In the genomic region with DNA sequence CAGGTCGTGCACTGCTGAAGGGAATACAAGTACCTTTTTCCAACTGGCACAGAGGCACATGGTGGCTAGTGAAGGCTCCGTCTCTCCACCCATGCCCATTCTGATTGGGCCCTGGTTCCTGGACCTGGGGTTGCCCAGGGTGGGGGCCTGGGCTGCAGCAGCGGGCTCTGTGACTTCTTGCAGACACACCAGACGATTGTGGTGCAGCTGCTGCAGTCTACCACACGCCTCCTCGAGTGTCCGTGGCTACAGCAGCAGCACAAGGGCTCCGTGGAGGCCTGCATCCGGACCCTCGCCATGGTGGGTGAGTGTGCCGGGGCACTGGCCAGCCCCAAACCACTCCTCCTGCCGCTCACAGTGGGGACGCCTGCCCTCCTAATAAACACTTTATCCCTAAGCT, we compare ENCODE assay signal across 18 cellular contexts. TPM values are rescaled to one million over a fixed set of nuclear protein-coding genes. Genes with fewer than 3 reads are reported as not detected.
DNase-seq lines count a peak whose midpoint lies in the region; ATAC-seq lines count a peak whose summit lies in the region.
"Had no signal": no experiment of that assay in that cellular context is flagged by ENCODE, and none has a peak within 500 bp of the region (broad histone marks: within the 10 kb centered on the region; RNA-seq: fewer than 3 reads in every experiment).

No MANE protein-coding gene starts in this region.

- H3K4me1 Mint-ChIP-seq in activated T-cell treated with anti-CD3 and anti-CD28 coated beads, Interleukin-2, amount 50 U/mL, for 24 hours (ENCODE audit: low read depth): peaks cover 14% of the 10 kb centered on the region
- peaks cover 0 to 19% (median 3%) of the 10 kb centered on the region in 4 donors for H3K4me1 Mint-ChIP-seq in CD4-positive, CD25-positive, alpha-beta regulatory T cell
- peaks cover 15% of the 10 kb centered on the region for H3K4me1 Mint-ChIP-seq in activated CD4-positive, alpha-beta memory T cell treated with anti-CD3 and anti-CD28 coated beads for 36 hours (ENCODE audit: low read depth)

- H3K36me3 Mint-ChIP-seq in activated T-cell treated with anti-CD3 and anti-CD28 coated beads, Interleukin-2, amount 50 U/mL, for 24 hours (ENCODE audit: low read depth): peaks cover 99% of the 10 kb centered on the region
- H3K36me3 Mint-ChIP-seq in CD4-positive, CD25-positive, alpha-beta regulatory T cell: peaks cover 41% of the 10 kb centered on the region
- H3K36me3 Mint-ChIP-seq in activated CD4-positive, alpha-beta memory T cell treated with anti-CD3 and anti-CD28 coated beads for 36 hours: peaks cover 61% of the 10 kb centered on the region

- H2AFZ ChIP-seq in neuronal stem cell (ENCODE audit: low read length): no peak overlapping the region

- H4K91ac ChIP-seq in neuronal stem cell (ENCODE audit: low read depth, low read length, poor library complexity): no peak overlapping the region

- no peak overlapping the region for H3K27ac ChIP-seq in CD4-positive, CD25-positive, alpha-beta regulatory T cell (ENCODE audit: insufficient read depth, low read length, poor library complexity, severe bottlenecking)
- no peak overlapping the region for H3K27ac ChIP-seq in neuronal stem cell (replicated peaks; ENCODE audit: low read length)

- H3K4me3 Mint-ChIP-seq in activated T-cell treated with anti-CD3 and anti-CD28 coated beads, Interleukin-2, amount 50 U/mL, for 24 hours: no peak overlapping the region
- no peak overlapping the region for H3K4me3 Mint-ChIP-seq in CD4-positive, CD25-positive, alpha-beta regulatory T cell
- no peak overlapping the region for H3K4me3 Mint-ChIP-seq in activated CD4-positive, alpha-beta memory T cell treated with anti-CD3 and anti-CD28 coated beads for 36 hours

- H3K23ac ChIP-seq in neuronal stem cell (ENCODE audit: low read depth, low read length, poor library complexity): peak overlapping the region; percentile 75

- H3K4me2 ChIP-seq in neuronal stem cell (ENCODE audit: insufficient read depth, low read length, poor library complexity, severe bottlenecking): no peak overlapping the region

- intact Hi-C loops in activated CD4-positive, alpha-beta memory T cell treated with anti-CD3 and anti-CD28 coated beads for 36 hours (cut with micrococcal nuclease): no loop called here

- DNase-seq in activated T-cell treated with anti-CD3 and anti-CD28 coated beads, Interleukin-2, amount 50 U/mL, for 24 hours: no peak
- DNase-seq in activated T-cell treated with anti-CD3 and anti-CD28 coated beads, Interleukin-2, amount 50 U/mL, for 1 hour: no peak
- DNase-seq in CD4-positive, CD25-positive, alpha-beta regulatory T cell: no peak
- no peak for DNase-seq in activated CD4-positive, alpha-beta memory T cell treated with anti-CD3 and anti-CD28 coated beads for 36 hours
- no peak for DNase-seq in neuronal stem cell (ENCODE audit: low spot score)
- DNase-seq in inferior parietal cortex (ENCODE audit: extremely low spot score): no peak
- DNase-seq: Caco-2, DMS153, EL, KG1, NCI-H1436, NCI-H2029, NCI-H2171, NCI-H446 treated with DMSO at 0.1 percent for 48 hours, NCI-H748 treated with DMSO at 0.1 percent for 48 hours, OCI-M1 had no signal

- H3K27me3 Mint-ChIP-seq in activated T-cell treated with anti-CD3 and anti-CD28 coated beads, Interleukin-2, amount 50 U/mL, for 24 hours: no peaks in the 10 kb centered on the region
- H3K27me3 Mint-ChIP-seq in CD4-positive, CD25-positive, alpha-beta regulatory T cell: no peaks in the 10 kb centered on the region
- no peaks in the 10 kb centered on the region for H3K27me3 Mint-ChIP-seq in activated CD4-positive, alpha-beta memory T cell treated with anti-CD3 and anti-CD28 coated beads for 36 hours

- H3K4me3 ChIP-seq in CD4-positive, CD25-positive, alpha-beta regulatory T cell (ENCODE audit: low read depth, low read length): no peak overlapping the region
- no peak overlapping the region for H3K4me3 ChIP-seq in neuronal stem cell (ENCODE audit: low read length in 2 of 2)

- POLR2A ChIA-PET in activated CD4-positive, alpha-beta memory T cell treated with anti-CD3 and anti-CD28 coated beads for 36 hours (lab: Charles Lee): no interaction called here

- no peaks in the 10 kb centered on the region for H3K27me3 ChIP-seq in CD4-positive, CD25-positive, alpha-beta regulatory T cell (ENCODE audit: control insufficient read depth, insufficient read depth, low read length)
- H3K27me3 ChIP-seq in neuronal stem cell (ENCODE audit: control insufficient read depth in 3 of 3, insufficient read depth in 3 of 3, low read depth in 1 of 3, low read length in 3 of 3): no peaks in the 10 kb centered on the region

- no peak overlapping the region for H3K4ac ChIP-seq in neuronal stem cell (ENCODE audit: low read length)

- no peak for ATAC-seq in CD4-positive, CD25-positive, alpha-beta regulatory T cell (ENCODE audit: low read depth in 2 of 2)
- no peak for ATAC-seq in HG03432 (IDR thresholded peaks at IDR 0.05; ENCODE audit: unreplicated experiment)
- ATAC-seq in HG02610 (IDR thresholded peaks at IDR 0.05; ENCODE audit: unreplicated experiment): no peak

- H2BK120ac ChIP-seq in neuronal stem cell (ENCODE audit: low read depth, low read length): no peak overlapping the region

- no peak overlapping the region for H2BK12ac ChIP-seq in neuronal stem cell (ENCODE audit: low read length)

- peak overlapping the region; percentile 46 for H2BK5ac ChIP-seq in neuronal stem cell (ENCODE audit: low read length)

- H2BK15ac ChIP-seq in neuronal stem cell (ENCODE audit: low read length): no peak overlapping the region

- H3K9me3 Mint-ChIP-seq in activated T-cell treated with anti-CD3 and anti-CD28 coated beads, Interleukin-2, amount 50 U/mL, for 24 hours: no peaks in the 10 kb centered on the region
- H3K9me3 Mint-ChIP-seq in CD4-positive, CD25-positive, alpha-beta regulatory T cell: no peaks in the 10 kb centered on the region
- H3K9me3 Mint-ChIP-seq in activated CD4-positive, alpha-beta memory T cell treated with anti-CD3 and anti-CD28 coated beads for 36 hours: no peaks in the 10 kb centered on the region

- no peak overlapping the region for H3K18ac ChIP-seq in neuronal stem cell (ENCODE audit: low read length)

- no CpG with 5 or more reads among the region's 13 CpGs for WGBS in neuronal stem cell (ENCODE audit: extremely low coverage in 2 of 2, insufficient read length in 2 of 2, insufficient replicate concordance in 1 of 2), 2 donors

- peaks cover 13% of the 10 kb centered on the region for H3K4me1 ChIP-seq in CD4-positive, CD25-positive, alpha-beta regulatory T cell (ENCODE audit: control insufficient read depth, insufficient read depth, low read length, poor library complexity, severe bottlenecking)
- H3K4me1 ChIP-seq in neuronal stem cell (ENCODE audit: control insufficient read depth in 2 of 2, insufficient read depth in 1 of 2, low read depth in 1 of 2, low read length in 2 of 2): peaks cover 0 to 4% of the 10 kb centered on the region in 2 donors
- H3K4me1 ChIP-seq: Caco-2 had no signal

- H3K36me3 ChIP-seq in CD4-positive, CD25-positive, alpha-beta regulatory T cell (ENCODE audit: control insufficient read depth, insufficient read depth, low read length): peaks cover 79% of the 10 kb centered on the region
- H3K36me3 ChIP-seq in neuronal stem cell (replicated peaks in 1 of 2; ENCODE audit: control insufficient read depth in 2 of 2, insufficient read depth in 2 of 2, low read length in 2 of 2): no peaks in the 10 kb centered on the region

- CTCF ChIA-PET in activated CD4-positive, alpha-beta memory T cell treated with anti-CD3 and anti-CD28 coated beads for 36 hours (lab: Charles Lee): interaction anchor here (0.6 to 2.8 kb wide), 6 partner anchors 12 to 111 kb away, joined by 3 to 19 read pairs (median 3); no protein-coding TSS in a partner anchor

- no peak overlapping the region for H4K8ac ChIP-seq in neuronal stem cell (ENCODE audit: low read depth, low read length)

- no peak overlapping the region for H2AK5ac ChIP-seq in neuronal stem cell (ENCODE audit: low read depth, low read length)

- peak overlapping the region; percentile 79 for H3K27ac Mint-ChIP-seq in activated T-cell treated with anti-CD3 and anti-CD28 coated beads, Interleukin-2, amount 50 U/mL, for 24 hours
- peak overlapping the region in 2 of 3 donors; percentile 72 to 84 for H3K27ac Mint-ChIP-seq in CD4-positive, CD25-positive, alpha-beta regulatory T cell
- H3K27ac Mint-ChIP-seq in activated CD4-positive, alpha-beta memory T cell treated with anti-CD3 and anti-CD28 coated beads for 36 hours: peak overlapping the region; percentile 80

- peaks cover 2% of the 10 kb centered on the region for H3K79me1 ChIP-seq in neuronal stem cell (ENCODE audit: low read depth, low read length)

- H3K9ac ChIP-seq in neuronal stem cell (ENCODE audit: low read depth, low read length, poor library complexity): no peak overlapping the region

- H3K9me3 ChIP-seq in CD4-positive, CD25-positive, alpha-beta regulatory T cell (ENCODE audit: control insufficient read depth in 2 of 2, low read length in 2 of 2): no peaks in the 10 kb centered on the region
- no peaks in the 10 kb centered on the region for H3K9me3 ChIP-seq in neuronal stem cell (replicated peaks in 1 of 2; ENCODE audit: control insufficient read depth in 2 of 2, insufficient read depth in 1 of 2, low read depth in 1 of 2, low read length in 2 of 2)
- H3K9me3 ChIP-seq: Caco-2 had no signal

- no peak overlapping the region for H3K14ac ChIP-seq in neuronal stem cell (ENCODE audit: low read length)

RNA-seq across cellular contexts. Expression of a gene that starts 29.2 kb away (rescaled TPM):
- total RNA-seq in CD4-positive, CD25-positive, alpha-beta regulatory T cell: 14.9 TPM
- 10 to 100 TPM; 37.1 to 72.6 (median 51.2) TPM for polyA plus RNA-seq in CD4-positive, CD25-positive, alpha-beta regulatory T cell
- total RNA-seq in activated CD4-positive, alpha-beta memory T cell treated with anti-CD3 and anti-CD28 coated beads for 36 hours: 100 to 1,000 TPM; 157 to 160 TPM
- polyA plus RNA-seq in neuronal stem cell (2013, experiment 1 of 2): 222 TPM
- polyA plus RNA-seq in neuronal stem cell (2013, experiment 2 of 2): 222 TPM
